ENCODE assay signal across 11 cellular contexts in genomic region chr16:22006636-22007035, GRCh38. TPM values are rescaled to one million over a fixed set of nuclear protein-coding genes. Genes with fewer than 3 reads are reported as not detected.
DNase-seq lines count a peak whose midpoint lies in the region; ATAC-seq lines count a peak whose summit lies in the region.
"Had no signal": no experiment of that assay in that cellular context is flagged by ENCODE, and none has a peak within 500 bp of the region (broad histone marks: within the 10 kb centered on the region; RNA-seq: fewer than 3 reads in every experiment).

No MANE protein-coding gene starts in this region.

- no peak overlapping the region for H3K27ac Mint-ChIP-seq in activated T-helper 2 cell treated with anti-CD3 and anti-CD28 coated beads, Interferon-gamma antibody, Interleukin-2, Interleukin-4, amounts not matched to agents 10 μg/mL and 5 μg/mL and 100 μg/mL, durations not matched to agents 14 hours and 24 hours and 36 hours
- peak overlapping the region in 8 of 9 donors; percentile 26 to 91 (median 88) for H3K27ac Mint-ChIP-seq in naive thymus-derived CD4-positive, alpha-beta T cell

- CTCF ChIA-PET in naive thymus-derived CD4-positive, alpha-beta T cell (lab: Charles Lee) = interaction anchor here (2.6 to 5.8 kb wide), 2 partner anchors 72 to 182 kb away, joined by 12 to 25 read pairs; no protein-coding TSS in a partner anchor

- H3K4me2 ChIP-seq in BLaER1 treated with 17β-estradiol and CSF1 and Interleukin-3, amounts not matched to agents 10 nM and 100 nM = peak overlapping the region; percentile 77 to 97 (median 92)

- H3K9me3 ChIP-seq in BLaER1 treated with 17β-estradiol and CSF1 and Interleukin-3, amounts not matched to agents 10 nM and 100 nM (replicated peaks in 1 of 11) = no peaks in the 10 kb centered on the region
- H3K9me3 ChIP-seq in HUES48 (ENCODE audit: control insufficient read depth, insufficient read depth, low read length) = no peaks in the 10 kb centered on the region
- no peaks in the 10 kb centered on the region for H3K9me3 ChIP-seq in naive thymus-derived CD4-positive, alpha-beta T cell (ENCODE audit: control insufficient read depth in 2 of 3, low read length in 3 of 3)

- POLR2A ChIA-PET in naive thymus-derived CD4-positive, alpha-beta T cell (lab: Charles Lee) = interaction anchor here (0.8 to 3.4 kb wide), 5 partner anchors 9 to 292 kb away, joined by 3 to 40 read pairs (median 6); no protein-coding TSS in a partner anchor

- no peaks in the 10 kb centered on the region for H3K36me3 ChIP-seq in BLaER1 treated with 17β-estradiol and CSF1 and Interleukin-3, amounts not matched to agents 10 nM and 100 nM
- H3K36me3 ChIP-seq in HUES48 (ENCODE audit: control insufficient read depth, insufficient read depth, low read length) = no peaks in the 10 kb centered on the region
- H3K36me3 ChIP-seq in naive thymus-derived CD4-positive, alpha-beta T cell (ENCODE audit: control insufficient read depth in 2 of 3, insufficient read depth in 3 of 3, low read length in 3 of 3) = peaks cover 0 to 8% (median 0%) of the 10 kb centered on the region in 3 experiments

- peaks cover 27% of the 10 kb centered on the region for H3K4me1 Mint-ChIP-seq in activated T-helper 2 cell treated with anti-CD3 and anti-CD28 coated beads, Interferon-gamma antibody, Interleukin-2, Interleukin-4, amounts not matched to agents 10 μg/mL and 5 μg/mL and 100 μg/mL, durations not matched to agents 14 hours and 24 hours and 36 hours (ENCODE audit: low read depth)
- peaks cover 19 to 49% (median 41%) of the 10 kb centered on the region in 7 donors for H3K4me1 Mint-ChIP-seq in naive thymus-derived CD4-positive, alpha-beta T cell

- intact Hi-C loops in activated T-helper 2 cell treated with anti-CD3 and anti-CD28 coated beads, Interferon-gamma antibody, Interleukin-2, Interleukin-4, amounts not matched to agents 10 μg/mL and 5 μg/mL and 100 μg/mL, durations not matched to agents 14 hours and 24 hours and 36 hours (cut with micrococcal nuclease) = loop anchor here (5.0 kb wide), 2 partner anchors 51 to 291 kb away; partner anchors contain the start of gene POLR3E
- intact Hi-C loops in naive thymus-derived CD4-positive, alpha-beta T cell (cut with micrococcal nuclease) = loop anchor here (1.0 to 2.0 kb wide), 4 partner anchors 54 to 291 kb away; partner anchors contain the start of genes UQCRC2 (in 2 of the 2) and POLR3E (in 1 of the 2)

- H3K4me3 ChIP-seq in BLaER1 treated with 17β-estradiol and CSF1 and Interleukin-3, amounts not matched to agents 10 nM and 100 nM = peak overlapping the region in 4 of 10 experiments; percentile 93 to 98 (median 96); a peak in 5 of 20 replicates
- peak overlapping the region; percentile 84 for H3K4me3 ChIP-seq in HUES48 (ENCODE audit: low read depth, low read length)
- H3K4me3 ChIP-seq in naive thymus-derived CD4-positive, alpha-beta T cell (ENCODE audit: low read length) = peak overlapping the region; percentile 79

- ATAC-seq in naive thymus-derived CD4-positive, alpha-beta T cell = no peak
- ATAC-seq in GM19467 (IDR thresholded peaks at IDR 0.05; ENCODE audit: unreplicated experiment) = no peak

- H3K9ac ChIP-seq in BLaER1 treated with 17β-estradiol and CSF1 and Interleukin-3, amounts not matched to agents 10 nM and 100 nM = no peak overlapping the region
- no peak overlapping the region for H3K9ac ChIP-seq in HUES48 (ENCODE audit: low read depth, low read length)

- H3K9me3 Mint-ChIP-seq in activated T-helper 2 cell treated with anti-CD3 and anti-CD28 coated beads, Interferon-gamma antibody, Interleukin-2, Interleukin-4, amounts not matched to agents 10 μg/mL and 5 μg/mL and 100 μg/mL, durations not matched to agents 14 hours and 24 hours and 36 hours = no peaks in the 10 kb centered on the region
- H3K9me3 Mint-ChIP-seq in naive thymus-derived CD4-positive, alpha-beta T cell = peaks cover 0 to 2% (median 0%) of the 10 kb centered on the region in 11 donors

- peak overlapping the region; percentile 89 for H3K4me3 Mint-ChIP-seq in activated T-helper 2 cell treated with anti-CD3 and anti-CD28 coated beads, Interferon-gamma antibody, Interleukin-2, Interleukin-4, amounts not matched to agents 10 μg/mL and 5 μg/mL and 100 μg/mL, durations not matched to agents 14 hours and 24 hours and 36 hours (ENCODE audit: low read depth)
- H3K4me3 Mint-ChIP-seq in naive thymus-derived CD4-positive, alpha-beta T cell = peak overlapping the region; percentile 82 to 92 (median 88)

- H4K20me1 ChIP-seq in BLaER1 treated with 17β-estradiol and CSF1 and Interleukin-3, amounts not matched to agents 10 nM and 100 nM = peaks cover 4 to 34% (median 30%) of the 10 kb centered on the region in 11 experiments; a peak in 20 of 22 replicates

- no peak for DNase-seq in activated T-helper 2 cell treated with anti-CD3 and anti-CD28 coated beads, Interferon-gamma antibody, Interleukin-2, Interleukin-4, amounts not matched to agents 10 μg/mL and 5 μg/mL and 100 μg/mL, durations not matched to agents 14 hours and 24 hours and 36 hours (ENCODE audit: low spot score)
- DNase-seq in naive thymus-derived CD4-positive, alpha-beta T cell = no peak
- DNase-seq in NCI-H524 treated with DMSO at 0.1 percent for 48 hours (lab: John Stamatoyannopoulos, UW) = no peak
- DNase-seq in HCEC 1CT = no peak
- no peak for DNase-seq in stimulated activated CD4-positive, alpha-beta T cell treated with anti-CD3 and anti-CD28 coated beads, Interleukin-4, amount 100 ng/mL, for 24 hours
- DNase-seq: NCI-H1694 treated with DMSO at 0.1 percent for 48 hours had no signal

- H3K27me3 Mint-ChIP-seq in activated T-helper 2 cell treated with anti-CD3 and anti-CD28 coated beads, Interferon-gamma antibody, Interleukin-2, Interleukin-4, amounts not matched to agents 10 μg/mL and 5 μg/mL and 100 μg/mL, durations not matched to agents 14 hours and 24 hours and 36 hours (ENCODE audit: low read depth) = peaks cover 14% of the 10 kb centered on the region
- peaks cover 0 to 12% (median 0%) of the 10 kb centered on the region in 5 donors for H3K27me3 Mint-ChIP-seq in naive thymus-derived CD4-positive, alpha-beta T cell

- H3K36me3 Mint-ChIP-seq in activated T-helper 2 cell treated with anti-CD3 and anti-CD28 coated beads, Interferon-gamma antibody, Interleukin-2, Interleukin-4, amounts not matched to agents 10 μg/mL and 5 μg/mL and 100 μg/mL, durations not matched to agents 14 hours and 24 hours and 36 hours (ENCODE audit: low read depth) = peaks cover 6% of the 10 kb centered on the region
- peaks cover 0 to 2% (median 0%) of the 10 kb centered on the region in 5 donors for H3K36me3 Mint-ChIP-seq in naive thymus-derived CD4-positive, alpha-beta T cell

- H3K27ac ChIP-seq in BLaER1 treated with 17β-estradiol and CSF1 and Interleukin-3, amounts not matched to agents 10 nM and 100 nM = no peak overlapping the region
- H3K27ac ChIP-seq in HUES48 (ENCODE audit: low read depth, low read length) = no peak overlapping the region
- H3K27ac ChIP-seq in naive thymus-derived CD4-positive, alpha-beta T cell (ENCODE audit: low read depth, low read length) = no peak overlapping the region

- H3K27me3 ChIP-seq in BLaER1 treated with 17β-estradiol and CSF1 and Interleukin-3, amounts not matched to agents 10 nM and 100 nM = peaks cover 0 to 6% (median 0%) of the 10 kb centered on the region in 11 experiments; a peak in 1 of 22 replicates
- no peaks in the 10 kb centered on the region; the same call in 1 of the 2 replicates for H3K27me3 ChIP-seq in HUES48 (ENCODE audit: control insufficient read depth, insufficient read depth, low read length)
- no peaks in the 10 kb centered on the region for H3K27me3 ChIP-seq in naive thymus-derived CD4-positive, alpha-beta T cell (ENCODE audit: control insufficient read depth in 2 of 2, insufficient read depth in 2 of 2, low read length in 2 of 2)

- H3K4me1 ChIP-seq in BLaER1 treated with 17β-estradiol and CSF1 and Interleukin-3, amounts not matched to agents 10 nM and 100 nM = peaks cover 14 to 25% (median 22%) of the 10 kb centered on the region in 10 experiments
- peaks cover 10% of the 10 kb centered on the region; the same call in 1 of the 2 replicates for H3K4me1 ChIP-seq in HUES48 (ENCODE audit: control insufficient read depth, insufficient read depth, low read length)
- H3K4me1 ChIP-seq in naive thymus-derived CD4-positive, alpha-beta T cell (ENCODE audit: control insufficient read depth in 2 of 2, insufficient read depth in 2 of 2, low read length in 2 of 2) = peaks cover 8 to 20% of the 10 kb centered on the region in 2 donors

RNA-seq across cellular contexts. Expression of gene MOSMO, which starts 1.3 kb away (rescaled TPM):
- 11.4 and 12.0 TPM in 2 replicates for total RNA-seq in activated T-helper 2 cell treated with anti-CD3 and anti-CD28 coated beads, Interferon-gamma antibody, Interleukin-2, Interleukin-4, amounts not matched to agents 10 μg/mL and 5 μg/mL and 100 μg/mL, durations not matched to agents 14 hours and 24 hours and 36 hours
- 10 to 100 TPM in 3 of 5 experiments, 1 to 10 TPM in 2; 8.5 to 24.0 (median 13.5) TPM for total RNA-seq in naive thymus-derived CD4-positive, alpha-beta T cell
- polyA plus RNA-seq in naive thymus-derived CD4-positive, alpha-beta T cell = 1 to 10 TPM; 2.8 to 3.4 TPM

RNA-seq across cellular contexts. Expression of gene PDZD9, which starts 5.7 kb away (rescaled TPM):
- not detected in 2 replicates for total RNA-seq in activated T-helper 2 cell treated with anti-CD3 and anti-CD28 coated beads, Interferon-gamma antibody, Interleukin-2, Interleukin-4, amounts not matched to agents 10 μg/mL and 5 μg/mL and 100 μg/mL, durations not matched to agents 14 hours and 24 hours and 36 hours
- not detected for total RNA-seq in naive thymus-derived CD4-positive, alpha-beta T cell
- under 1 TPM in 1 of 2 donors, not detected in 1; 0.36 TPM for polyA plus RNA-seq in naive thymus-derived CD4-positive, alpha-beta T cell
- total RNA-seq: RPMI7951, urinary bladder had no signal

RNA-seq across cellular contexts. Expression of gene UQCRC2, which starts 53.5 kb away (rescaled TPM):
- total RNA-seq in activated T-helper 2 cell treated with anti-CD3 and anti-CD28 coated beads, Interferon-gamma antibody, Interleukin-2, Interleukin-4, amounts not matched to agents 10 μg/mL and 5 μg/mL and 100 μg/mL, durations not matched to agents 14 hours and 24 hours and 36 hours = 269 and 272 TPM in 2 replicates
- 100 to 1,000 TPM; 158 to 227 (median 180) TPM for total RNA-seq in naive thymus-derived CD4-positive, alpha-beta T cell
- 100 to 1,000 TPM; 176 to 188 TPM for polyA plus RNA-seq in naive thymus-derived CD4-positive, alpha-beta T cell
